ENCODE assay signal across 22 cellular contexts in the genomic region with DNA sequence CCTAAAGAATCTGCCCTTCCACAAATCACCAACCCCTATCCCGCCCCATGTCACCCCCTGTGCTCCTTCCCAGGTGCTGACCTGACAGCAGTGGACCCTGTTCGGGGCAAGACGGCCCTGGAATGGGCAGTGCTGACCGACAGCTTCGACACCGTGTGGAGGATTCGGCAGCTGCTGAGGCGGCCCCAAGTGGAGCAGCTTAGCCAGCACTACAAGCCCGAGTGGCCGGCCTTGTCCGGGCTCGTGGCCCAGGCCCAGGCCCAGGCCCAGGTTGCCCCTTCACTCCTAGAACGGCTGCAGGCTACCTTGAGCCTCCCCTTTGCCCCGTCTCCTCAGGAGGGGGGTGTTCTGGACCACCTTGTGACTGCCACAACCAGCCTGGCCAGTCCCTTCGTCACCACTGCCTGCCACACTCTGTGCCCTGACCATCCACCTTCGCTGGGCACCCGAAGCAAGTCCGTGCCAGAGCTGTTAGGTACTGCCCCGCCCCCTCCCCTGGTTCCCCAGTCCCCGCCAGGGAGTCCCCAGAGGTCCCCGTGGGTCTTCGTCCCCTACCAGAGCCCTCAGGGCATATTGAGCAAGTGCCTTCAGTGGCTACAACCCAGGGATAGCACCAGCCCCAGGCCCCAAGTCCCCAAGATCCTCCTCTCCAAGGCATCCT. TPM values are rescaled to one million over a fixed set of nuclear protein-coding genes. Genes with fewer than 3 reads are reported as not detected.
DNase-seq lines count a peak whose midpoint lies in the region; ATAC-seq, FAIRE-seq and TF ChIP-seq lines count a peak whose summit lies in the region.
"Had no signal": no experiment of that assay in that cellular context is flagged by ENCODE, and none has a peak within 500 bp of the region (broad histone marks: within the 10 kb centered on the region; RNA-seq: fewer than 3 reads in every experiment).

No MANE protein-coding gene starts in this region.

- POLR2A ChIA-PET in IMR-90 (lab: Charles Lee; ENCODE audit: unreplicated experiment) (no interaction called here), H1 (lab: Charles Lee; ENCODE audit: partially characterized antibody) (interaction anchor here (1.7 kb wide), 1 partner anchor 70 kb away, joined by 4 read pairs; no protein-coding TSS in a partner anchor)

- no peak for TF ChIP-seq RAD21 in IMR-90 (IDR thresholded peaks at IDR 0.05; ENCODE audit: low read length)
- no peak for TF ChIP-seq RAD21 in H1 (IDR thresholded peaks at IDR 0.05 in 1 of 2, conservative IDR thresholded peaks at IDR 0.05 in 1 of 2; ENCODE audit: low read depth in 2 of 2, low read length in 2 of 2)

- peaks cover 3% of the 10 kb centered on the region; the same call in 1 of the 2 replicates for H3F3A ChIP-seq in GM23338 (replicated peaks; ENCODE audit: low read depth)

- dilution Hi-C loops in IMR-90 (cut with HindIII; ENCODE audit: low sequenced_read_pairs, unreplicated experiment), result no loop called here

- H3K4ac ChIP-seq in IMR-90 (ENCODE audit: low read depth, low read length) (no peak overlapping the region), H1 (replicated peaks; ENCODE audit: insufficient read length, low read depth, low read length) (no peak overlapping the region)

- H3K4me2 ChIP-seq in GM23338 (no peak overlapping the region), IMR-90 (ENCODE audit: low read depth, low read length) (no peak overlapping the region), H1 (ENCODE audit: insufficient read depth in 1 of 2, low read depth in 2 of 2, low read length in 2 of 2) (no peak overlapping the region), hepatocyte (no peak overlapping the region)

- no peak overlapping the region for H2AK9ac ChIP-seq in IMR-90 (replicated peaks; ENCODE audit: low read depth, low read length, poor library complexity)

- WGBS in IMR-90 (ENCODE audit: extremely low coverage in 2 of 2, insufficient read length in 1 of 2), 2 experiments, result 81% methylated on average over 12 of the region's 22 CpGs; no CpG with 5 or more reads in 1 of the 2 experiments
- 89% methylated on average over 9 of the region's 22 CpGs; no CpG with 5 or more reads in 1 of the 2 experiments for WGBS in H1 (ENCODE audit: extremely low coverage in 1 of 2, insufficient coverage in 1 of 2, insufficient read length in 1 of 2, insufficient replicate concordance in 2 of 2, low coverage in 1 of 2, low lambda C conversion rate in 2 of 2, missing lambda C conversion rate in 1 of 2), 2 experiments
- WGBS in hepatocyte (ENCODE audit: low lambda C conversion rate, missing lambda C conversion rate), result 90% methylated on average over 16 of the region's 22 CpGs

- ATAC-seq in GM23338, result no peak
- ATAC-seq in IMR-90 (ENCODE audit: low read depth), result no peak
- ATAC-seq in omental fat pad (ENCODE audit: low FRiP score), result no peak
- no peak for ATAC-seq in HG02610 (IDR thresholded peaks at IDR 0.05; ENCODE audit: unreplicated experiment)

- peak overlapping the region; percentile 13; the same call in 1 of the 2 replicates for H2AK5ac ChIP-seq in IMR-90 (ENCODE audit: low read depth, low read length)
- no peak overlapping the region for H2AK5ac ChIP-seq in H1 (ENCODE audit: low read depth, low read length)

- no peak overlapping the region for H3K27ac Mint-ChIP-seq in GM23338

- H2BK20ac ChIP-seq in IMR-90 (ENCODE audit: low read depth, low read length), result no peak overlapping the region
- H2BK20ac ChIP-seq in H1 (ENCODE audit: low read length), result no peak overlapping the region

- BruUV-seq in IMR-90 (replicated peaks; lab: Mats Ljungman, UMichigan), result no TSS peak

- no peak overlapping the region for H3K27ac ChIP-seq in GM23338 (ENCODE audit: low read depth)
- no peak overlapping the region for H3K27ac ChIP-seq in IMR-90 (ENCODE audit: insufficient read depth, low read length)
- H3K27ac ChIP-seq in H1 (ENCODE audit: low read depth, low read length), result no peak overlapping the region
- no peak overlapping the region for H3K27ac ChIP-seq in hepatocyte
- no peak overlapping the region for H3K27ac ChIP-seq in SJCRH30
- H3K27ac ChIP-seq: C4-2B, HL-60 had no signal

- FAIRE-seq in H1 (lab: Jason Lieb, UNC), result no peak
- FAIRE-seq: GM12892, GM18507 had no signal

- TF ChIP-seq POLR2A in IMR-90 (IDR thresholded peaks at IDR 0.05; ENCODE audit: low read depth, low read length) (no peak), H1 (IDR thresholded peaks at IDR 0.05; ENCODE audit: control extremely low read depth in 1 of 2, low read depth in 2 of 2, low read length in 2 of 2) (no peak)

- H2BK5ac ChIP-seq in IMR-90 (ENCODE audit: low read depth, low read length, poor library complexity, severe bottlenecking) (no peak overlapping the region), H1 (ENCODE audit: low read depth, low read length) (no peak overlapping the region)

- H3K9ac ChIP-seq in IMR-90 (ENCODE audit: low read depth, low read length), result no peak overlapping the region
- H3K9ac ChIP-seq in H1 (replicated peaks in 1 of 4; ENCODE audit: extremely low read depth in 1 of 4, low read depth in 3 of 4, low read length in 3 of 4), result no peak overlapping the region

- H2BK15ac ChIP-seq in IMR-90 (ENCODE audit: low read depth, low read length), result no peak overlapping the region
- H2BK15ac ChIP-seq in H1 (ENCODE audit: low read length), result peak overlapping the region; percentile 81; the same call in 1 of the 2 replicates

- H3K36me3 ChIP-seq in GM23338 (ENCODE audit: insufficient read depth) (no peaks in the 10 kb centered on the region), IMR-90 (ENCODE audit: control insufficient read depth, insufficient read depth, low read length) (no peaks in the 10 kb centered on the region), H1 (ENCODE audit: control insufficient read depth in 2 of 4, insufficient read depth in 4 of 4, low read length in 3 of 4) (no peaks in the 10 kb centered on the region; a peak in 1 of 8 replicates), hepatocyte (replicated peaks; ENCODE audit: insufficient read depth, low read depth) (no peaks in the 10 kb centered on the region), SJCRH30 (no peaks in the 10 kb centered on the region)
- H3K36me3 ChIP-seq: HAP-1 had no signal

- no peak overlapping the region for H3K4me3 ChIP-seq in GM23338
- H3K4me3 ChIP-seq in IMR-90 (ENCODE audit: insufficient read depth, low read depth, low read length), result no peak overlapping the region
- H3K4me3 ChIP-seq in H1 (ENCODE audit: extremely low read depth in 1 of 4, insufficient read depth in 2 of 4, low read depth in 3 of 4, low read length in 4 of 4), result no peak overlapping the region
- H3K4me3 ChIP-seq in hepatocyte, result no peak overlapping the region
- no peak overlapping the region for H3K4me3 ChIP-seq in SJCRH30
- H3K4me3 ChIP-seq: HAP-1 had no signal

- H4K91ac ChIP-seq in IMR-90 (ENCODE audit: insufficient read depth, low read depth, low read length), result no peak overlapping the region
- no peak overlapping the region for H4K91ac ChIP-seq in H1 (replicated peaks; ENCODE audit: insufficient read length, low read length)

- H3K4me1 Mint-ChIP-seq in GM23338, result peaks cover 21% of the 10 kb centered on the region; the same call in 2 of the 3 replicates

- H3K27me3 Mint-ChIP-seq in GM23338 (ENCODE audit: insufficient read depth, low read depth, poor library complexity), result peaks cover 24% of the 10 kb centered on the region

- H4K8ac ChIP-seq in IMR-90 (ENCODE audit: low read depth in 2 of 2, low read length in 2 of 2), result no peak overlapping the region
- H4K8ac ChIP-seq in H1 (ENCODE audit: extremely low read depth, insufficient read depth, low read length), result no peak overlapping the region

- no peaks in the 10 kb centered on the region for H3K36me3 Mint-ChIP-seq in GM23338 (ENCODE audit: low read depth)
- H3K36me3 Mint-ChIP-seq: IgD-negative memory B cell had no signal

- H3K23ac ChIP-seq in IMR-90 (ENCODE audit: low read depth, low read length) (no peak overlapping the region), H1 (ENCODE audit: insufficient read length) (no peak overlapping the region)

- TF ChIP-seq EP300 in H1 (IDR thresholded peaks at IDR 0.05; ENCODE audit: borderline replicate concordance in 1 of 2, low read depth in 2 of 2, low read length in 2 of 2), result no peak

- H3K79me2 ChIP-seq in GM23338 (replicated peaks; ENCODE audit: insufficient read depth), result no peaks in the 10 kb centered on the region
- H3K79me2 ChIP-seq in H1 (ENCODE audit: control insufficient read depth in 1 of 2, insufficient read depth in 2 of 2, low read length in 2 of 2), result no peaks in the 10 kb centered on the region
- no peaks in the 10 kb centered on the region for H3K79me2 ChIP-seq in hepatocyte

- no peaks in the 10 kb centered on the region for H3K9me3 Mint-ChIP-seq in GM23338
- H3K9me3 Mint-ChIP-seq: IgD-negative memory B cell had no signal

- H2AFZ ChIP-seq in GM23338 (peak overlapping the region; percentile 80; the same call in 1 of the 2 replicates), IMR-90 (replicated peaks; ENCODE audit: low read length, poor library complexity) (peak overlapping the region; percentile 43), H1 (ENCODE audit: low read length) (no peak overlapping the region), hepatocyte (no peak overlapping the region)

- no peak overlapping the region for H4K5ac ChIP-seq in IMR-90 (ENCODE audit: low read depth, low read length)
- no peak overlapping the region for H4K5ac ChIP-seq in H1 (ENCODE audit: insufficient read length, low read depth, low read length)

- H3K18ac ChIP-seq in IMR-90 (ENCODE audit: low read depth, low read length), result no peak overlapping the region
- H3K18ac ChIP-seq in H1 (ENCODE audit: extremely low read depth, low read length), result no peak overlapping the region

- no peak overlapping the region for H2BK120ac ChIP-seq in IMR-90 (ENCODE audit: low read depth, low read length)
- H2BK120ac ChIP-seq in H1 (replicated peaks; ENCODE audit: low read depth, low read length), result no peak overlapping the region

- DNase-seq in GM23338 (ENCODE audit: low spot score) (no peak), IMR-90 (no peak), H1 (ENCODE audit: low read depth in 1 of 2, low spot score in 2 of 2) (no peak), omental fat pad (ENCODE audit: low spot score) (peak; percentile 3), hepatocyte (ENCODE audit: low spot score) (no peak), SJCRH30 (no peak)
- DNase-seq: ACHN, DMS79, Karpas-422, NCI-H1436, NCI-H1930, NCI-H526, SIG-M5 had no signal

- H3K14ac ChIP-seq in IMR-90 (replicated peaks; ENCODE audit: low read depth, low read length), result no peak overlapping the region
- H3K14ac ChIP-seq in H1 (ENCODE audit: insufficient read length), result no peak overlapping the region

- H3K4me1 ChIP-seq in GM23338 (ENCODE audit: insufficient read depth), result peaks cover 12% of the 10 kb centered on the region
- H3K4me1 ChIP-seq in IMR-90 (ENCODE audit: control insufficient read depth, insufficient read depth, low read length), result peaks cover 10% of the 10 kb centered on the region
- peaks cover 0 to 12% (median 5%) of the 10 kb centered on the region in 4 experiments; a peak in 6 of 7 replicates for H3K4me1 ChIP-seq in H1 (replicated peaks in 1 of 4; ENCODE audit: control insufficient read depth in 3 of 4, insufficient read depth in 4 of 4, low read length in 3 of 4)
- H3K4me1 ChIP-seq in hepatocyte (ENCODE audit: insufficient read depth), result peaks cover 3% of the 10 kb centered on the region
- H3K4me1 ChIP-seq in SJCRH30, result no peaks in the 10 kb centered on the region

- H3K4me3 Mint-ChIP-seq in GM23338, result no peak overlapping the region

- intact Hi-C loops in IMR-90 (cut with micrococcal nuclease), result loop anchor here (5.0 kb wide), 1 partner anchor 132 kb away; no protein-coding TSS in a partner anchor

- H3K27me3 ChIP-seq in GM23338 (ENCODE audit: insufficient read depth), result peaks cover 12% of the 10 kb centered on the region; the same call in 1 of the 2 replicates
- H3K27me3 ChIP-seq in IMR-90 (ENCODE audit: control insufficient read depth, insufficient read depth, low read length), result no peaks in the 10 kb centered on the region
- H3K27me3 ChIP-seq in H1 (replicated peaks in 1 of 4; ENCODE audit: control insufficient read depth in 3 of 4, extremely low read depth in 1 of 4, insufficient read depth in 3 of 4, low read length in 3 of 4), result peaks cover 0 to 10% (median 6%) of the 10 kb centered on the region in 4 experiments; a peak in 3 of 7 replicates
- H3K27me3 ChIP-seq in hepatocyte, result no peaks in the 10 kb centered on the region
- peaks cover 9% of the 10 kb centered on the region; the same call in 1 of the 2 replicates for H3K27me3 ChIP-seq in SJCRH30

- H3K79me1 ChIP-seq in IMR-90 (ENCODE audit: low read depth in 1 of 2, low read length in 2 of 2) (no peaks in the 10 kb centered on the region), H1 (ENCODE audit: low read depth, low read length) (no peaks in the 10 kb centered on the region)

- H2BK12ac ChIP-seq in H1 (ENCODE audit: low read depth, low read length), result no peak overlapping the region

- H3K9me2 ChIP-seq in GM23338 (ENCODE audit: insufficient read depth) (no peaks in the 10 kb centered on the region), hepatocyte (replicated peaks; ENCODE audit: insufficient read depth) (no peaks in the 10 kb centered on the region)

- peaks cover 9% of the 10 kb centered on the region for H3K9me1 ChIP-seq in IMR-90 (ENCODE audit: insufficient read depth, low read length)

- H3K9me3 ChIP-seq in IMR-90 (ENCODE audit: control insufficient read depth, insufficient read depth, low read length) (no peaks in the 10 kb centered on the region), H1 (ENCODE audit: insufficient read depth in 2 of 2, low read depth in 1 of 2, low read length in 1 of 2) (no peaks in the 10 kb centered on the region), hepatocyte (ENCODE audit: low read depth) (no peaks in the 10 kb centered on the region), SJCRH30 (replicated peaks) (no peaks in the 10 kb centered on the region)
- H3K9me3 ChIP-seq: HAP-1 had no signal

- CTCF ChIA-PET in IMR-90 (lab: Yijun Ruan, JAX), result no interaction called here
- CTCF ChIA-PET in H1 (lab: Charles Lee; ENCODE audit: partially characterized antibody), result interaction anchor here (0.6 to 9.1 kb wide), 22 partner anchors 8 to 958 kb away, joined by 3 to 120 read pairs (median 5); a partner anchor contains a TSS

- H3K56ac ChIP-seq in IMR-90 (ENCODE audit: extremely low read depth, insufficient read depth, low read length) (no peak overlapping the region), H1 (replicated peaks; ENCODE audit: insufficient read length, low read depth, low read length) (no peak overlapping the region)

- in situ Hi-C loops in IMR-90 (cut with MboI; ENCODE audit: low sequenced_read_pairs), result loop anchor here (5.0 kb wide), 1 partner anchor 87 kb away; no protein-coding TSS in a partner anchor

- TF ChIP-seq CTCF in GM23338 (conservative IDR thresholded peaks at IDR 0.05; ENCODE audit: low read depth in 2 of 2) (no peak), IMR-90 (conservative IDR thresholded peaks at IDR 0.05; ENCODE audit: low read depth, low read length) (no peak), H1 (IDR thresholded peaks at IDR 0.05; ENCODE audit: control extremely low read depth in 1 of 3, insufficient read depth in 1 of 3, low read depth in 1 of 3, low read length in 3 of 3) (no peak), omental fat pad (IDR thresholded peaks at IDR 0.05) (no peak), hepatocyte (IDR thresholded peaks at IDR 0.05; ENCODE audit: poor library complexity) (no peak)

- H3K23me2 ChIP-seq in H1 (ENCODE audit: low read depth, low read length), result no peaks in the 10 kb centered on the region

- H4K20me1 ChIP-seq in GM23338 (replicated peaks; ENCODE audit: insufficient read depth), result no peaks in the 10 kb centered on the region
- no peaks in the 10 kb centered on the region for H4K20me1 ChIP-seq in IMR-90 (ENCODE audit: insufficient read depth, low read length)
- H4K20me1 ChIP-seq in H1 (replicated peaks in 1 of 2; ENCODE audit: control insufficient read depth in 1 of 2, insufficient read depth in 2 of 2, low read length in 2 of 2), result no peaks in the 10 kb centered on the region
- H4K20me1 ChIP-seq in hepatocyte (ENCODE audit: insufficient read depth, poor library complexity, severe bottlenecking), result no peaks in the 10 kb centered on the region

RNA-seq across cellular contexts. Expression of a gene that starts 2.7 kb away (rescaled TPM):
- total RNA-seq in GM23338 (2014; rRNA removed; shearing (Covaris generic)), result 0.27 and 1.7 TPM in 2 replicates
- polyA plus RNA-seq in GM23338 (2016; fragmentation: Nextera tagmentation; extraction: Ambion mirVana), result 0.27 and 0.42 TPM in 2 replicates
- under 0.01 TPM in 1 of 2 replicates, not detected in the other for total RNA-seq in IMR-90 (2012; rRNA removed)
- 0.03 TPM in 1 of 2 replicates, not detected in the other for polyA plus RNA-seq in IMR-90 (2012; rRNA removed)
- 0.02 TPM in 1 of 2 replicates, not detected in the other for polyA plus RNA-seq in IMR-90 (2012; cell fraction: cytosol; rRNA removed)
- 0.42 and 0.57 TPM in 2 replicates for polyA plus RNA-seq in IMR-90 (2012; cell fraction: nucleus; rRNA removed; ENCODE audit: low replicate concordance)
- 0.19 and 0.41 TPM in 2 replicates for total RNA-seq in H1 (2021; fragmentation: NEBNext Ultra II Directional; extraction: Animal tissue kit (Norgen Biotek cat#: 25700))
- polyA plus RNA-seq in H1 (2011; rRNA removed), result 0.53 and 1.5 TPM in 2 replicates
- 1.1 TPM for polyA plus RNA-seq in H1 (2011; cell fraction: cytosol; rRNA removed)
- polyA plus RNA-seq in H1 (2011; cell fraction: nucleus; rRNA removed), result 8.7 TPM
- 0.53 to 1.1 TPM (median 0.62 TPM) in 4 replicates for polyA plus RNA-seq in H1 (2012, experiment 1 of 2)
- 0.39 TPM for polyA plus RNA-seq in H1 (2012, experiment 2 of 2)
- 0.34 TPM for polyA plus RNA-seq in H1 (2013, experiment 1 of 2)
- 0.57 TPM for polyA plus RNA-seq in H1 (2013, experiment 2 of 2)
- 0.34 and 0.73 TPM in 2 replicates for polyA minus RNA-seq in H1 (2011; rRNA and poly(A)+ RNA removed)
- not detected for polyA minus RNA-seq in H1 (2011; cell fraction: cytosol; rRNA and poly(A)+ RNA removed)
- polyA minus RNA-seq in H1 (2011; cell fraction: nucleus; rRNA and poly(A)+ RNA removed), result 3.4 TPM
- total RNA-seq in omental fat pad, result not detected
- not detected in 2 replicates for total RNA-seq in hepatocyte
- 0.12 and 0.29 TPM in 2 replicates for polyA plus RNA-seq in hepatocyte
- total RNA-seq in SJCRH30 (2014; rRNA removed; shearing (Covaris generic)), result not detected in 2 replicates
- total RNA-seq: HT1080, MCF 10A had no signal
- polyA plus RNA-seq: IgD-negative memory B cell had no signal

RNA-seq across cellular contexts. Expression of a gene that starts 16.7 kb away (rescaled TPM):
- total RNA-seq in GM23338 (2014; rRNA removed; shearing (Covaris generic)), result 0.28 and 0.62 TPM in 2 replicates
- 0.23 TPM in 1 of 2 replicates, not detected in the other for polyA plus RNA-seq in GM23338 (2016; fragmentation: Nextera tagmentation; extraction: Ambion mirVana)
- total RNA-seq in IMR-90 (2012; rRNA removed), result 5.8 and 7.5 TPM in 2 replicates
- 6.4 and 8.0 TPM in 2 replicates for polyA plus RNA-seq in IMR-90 (2012; rRNA removed)
- 4.5 and 11.0 TPM in 2 replicates for polyA plus RNA-seq in IMR-90 (2012; cell fraction: cytosol; rRNA removed)
- polyA plus RNA-seq in IMR-90 (2012; cell fraction: nucleus; rRNA removed; ENCODE audit: low replicate concordance), result 17.2 and 26.4 TPM in 2 replicates
- total RNA-seq in H1 (2021; fragmentation: NEBNext Ultra II Directional; extraction: Animal tissue kit (Norgen Biotek cat#: 25700)), result 0.09 TPM in 1 of 2 replicates, not detected in the other
- 0.35 and 0.50 TPM in 2 replicates for polyA plus RNA-seq in H1 (2011; rRNA removed)
- 0.54 TPM for polyA plus RNA-seq in H1 (2011; cell fraction: cytosol; rRNA removed)
- 1.2 TPM for polyA plus RNA-seq in H1 (2011; cell fraction: nucleus; rRNA removed)
- polyA plus RNA-seq in H1 (2012, experiment 1 of 2), result 0.59 to 0.90 TPM (median 0.84 TPM) in 4 replicates
- polyA plus RNA-seq in H1 (2012, experiment 2 of 2), result 0.10 TPM
- polyA plus RNA-seq in H1 (2013, experiment 1 of 2), result 0.39 TPM
- 0.24 TPM for polyA plus RNA-seq in H1 (2013, experiment 2 of 2)
- polyA minus RNA-seq in H1 (2011; rRNA and poly(A)+ RNA removed), result 0.39 and 0.82 TPM in 2 replicates
- not detected for polyA minus RNA-seq in H1 (2011; cell fraction: cytosol; rRNA and poly(A)+ RNA removed)
- polyA minus RNA-seq in H1 (2011; cell fraction: nucleus; rRNA and poly(A)+ RNA removed), result 1.4 TPM
- total RNA-seq in omental fat pad, result 100 to 1,000 TPM in 3 of 4 donors, 10 to 100 TPM in 1; 69.3 to 593 (median 113) TPM
- total RNA-seq in hepatocyte, result 4.6 and 11.6 TPM in 2 replicates
- polyA plus RNA-seq in hepatocyte, result 1.4 and 2.4 TPM in 2 replicates
- 0.33 and 0.36 TPM in 2 replicates for total RNA-seq in SJCRH30 (2014; rRNA removed; shearing (Covaris generic))
- total RNA-seq: MCF 10A had no signal
- polyA plus RNA-seq: IgD-negative memory B cell had no signal

RNA-seq across cellular contexts. Expression of a gene that starts 42.1 kb away (rescaled TPM):
- total RNA-seq in GM23338 (2014; rRNA removed; shearing (Covaris generic)), result 4.1 and 5.2 TPM in 2 replicates
- polyA plus RNA-seq in GM23338 (2016; fragmentation: Nextera tagmentation; extraction: Ambion mirVana), result 1.1 and 1.4 TPM in 2 replicates
- under 0.01 TPM in 2 replicates for total RNA-seq in IMR-90 (2012; rRNA removed)
- 0.09 and 0.12 TPM in 2 replicates for polyA plus RNA-seq in IMR-90 (2012; rRNA removed)
- 0.02 and 0.04 TPM in 2 replicates for polyA plus RNA-seq in IMR-90 (2012; cell fraction: cytosol; rRNA removed)
- polyA plus RNA-seq in IMR-90 (2012; cell fraction: nucleus; rRNA removed; ENCODE audit: low replicate concordance), result 0.61 and 0.62 TPM in 2 replicates
- total RNA-seq in H1 (2021; fragmentation: NEBNext Ultra II Directional; extraction: Animal tissue kit (Norgen Biotek cat#: 25700)), result 6.5 and 7.5 TPM in 2 replicates
- polyA plus RNA-seq in H1 (2011; rRNA removed), result 7.1 and 10.9 TPM in 2 replicates
- polyA plus RNA-seq in H1 (2011; cell fraction: cytosol; rRNA removed), result 6.7 TPM
- polyA plus RNA-seq in H1 (2011; cell fraction: nucleus; rRNA removed), result 12.7 TPM
- 4.7 to 5.7 TPM (median 5.2 TPM) in 4 replicates for polyA plus RNA-seq in H1 (2012, experiment 1 of 2)
- polyA plus RNA-seq in H1 (2012, experiment 2 of 2), result 4.7 TPM
- polyA plus RNA-seq in H1 (2013, experiment 1 of 2), result 2.7 TPM
- 2.2 TPM for polyA plus RNA-seq in H1 (2013, experiment 2 of 2)
- 3.0 and 6.3 TPM in 2 replicates for polyA minus RNA-seq in H1 (2011; rRNA and poly(A)+ RNA removed)
- polyA minus RNA-seq in H1 (2011; cell fraction: cytosol; rRNA and poly(A)+ RNA removed), result 7.0 TPM
- polyA minus RNA-seq in H1 (2011; cell fraction: nucleus; rRNA and poly(A)+ RNA removed), result 11.2 TPM
- under 1 TPM in 3 of 4 donors, not detected in 1; 0.24 to 0.63 (median 0.63) TPM for total RNA-seq in omental fat pad
- 2.1 and 3.2 TPM in 2 replicates for total RNA-seq in hepatocyte
- polyA plus RNA-seq in hepatocyte, result 1.1 and 1.9 TPM in 2 replicates
- 0.02 TPM in 1 of 2 replicates, not detected in the other for total RNA-seq in SJCRH30 (2014; rRNA removed; shearing (Covaris generic))
- total RNA-seq: MCF 10A had no signal
- polyA plus RNA-seq: IgD-negative memory B cell had no signal

Comparison
In these comparisons a context has a peak if more than half of its experiments do, and no peak if none do; other contexts are left out.
1. H2AFZ ChIP-seq: peak in GM23338 (single experiment) and IMR-90 (single experiment); none in H1 (single experiment) and hepatocyte (single experiment).